Comparison of ENCODE assay signal across 8 cellular contexts in genomic region chr17:59786536-59787319, GRCh38.
A peak's percentile ranks its signal among the peaks of the same experiment; 100 is the strongest.
DNase-seq lines count a peak whose midpoint lies in the region; ATAC-seq and TF ChIP-seq lines count a peak whose summit lies in the region.

No MANE protein-coding gene starts in this region.

- H3K27me3 ChIP-seq in body of pancreas = no peaks in the 10 kb centered on the region

- peak in 2 of 7 experiments; percentile 6 to 10 for TF ChIP-seq CTCF in body of pancreas (IDR thresholded peaks at IDR 0.05)

- H3K36me3 ChIP-seq in KOPT-K1 (ENCODE audit: insufficient read depth, low read length) (no peaks in the 10 kb centered on the region), body of pancreas (replicated peaks in 1 of 2; ENCODE audit: insufficient read depth in 1 of 2, low read depth in 2 of 2) (no peaks in the 10 kb centered on the region)

- TF ChIP-seq POLR2A in body of pancreas (IDR thresholded peaks at IDR 0.05) = peak in 2 of 3 donors; percentile 78 to 81

- peak overlapping the region; percentile 71 for H3K27ac ChIP-seq in KOPT-K1 (ENCODE audit: low read depth, low read length, poor library complexity, severe bottlenecking)
- H3K27ac ChIP-seq in body of pancreas = peak overlapping the region; percentile 81 to 93 (median 86)

- intact Hi-C loops in body of pancreas (cut with DNase I) = no loop called here

- peaks cover 57% of the 10 kb centered on the region for H3K4me1 ChIP-seq in body of pancreas

- H3K4me3 ChIP-seq in GM08714 (ENCODE audit: low read length) (peak overlapping the region; percentile 32), body of pancreas (no peak overlapping the region)

- peak; percentile 93 for ATAC-seq in body of pancreas

- WGBS in body of pancreas, 2 donors = 13 to 19% methylated on average over 8 of the region's 8 CpGs

- H3K9me3 ChIP-seq in KOPT-K1 (ENCODE audit: insufficient read depth, low read length, poor library complexity, severe bottlenecking) (no peaks in the 10 kb centered on the region), body of pancreas (no peaks in the 10 kb centered on the region)

- DNase-seq in GOT3 (lab: John Stamatoyannopoulos, UW) = peak; percentile 47
- peak; percentile 76 for DNase-seq in T-helper 22 cell (ENCODE audit: low read depth)
- peak; percentile 58 to 89 (median 72) for DNase-seq in body of pancreas
- DNase-seq in iris pigment epithelial cell (ENCODE audit: low read depth) = peak; percentile 100
- peak; percentile 20 to 60 for DNase-seq in stimulated activated CD4-positive, alpha-beta T cell treated with anti-CD3 and anti-CD28 coated beads, Interleukin-1b, Interleukin-23, amount 100 ng/mL, for 1 hour (ENCODE audit: low read depth in 2 of 2)
- DNase-seq in NCI-H524 (lab: John Stamatoyannopoulos, UW) = no peak

Comparison
In these comparisons a context has a peak if more than half of its experiments do, and no peak if none do; other contexts are left out.
1. DNase-seq: peak in GOT3 (single experiment), T-helper 22 cell (single experiment), body of pancreas (4 of 4), iris pigment epithelial cell (single experiment) and stimulated activated CD4-positive, alpha-beta T cell treated with anti-CD3 and anti-CD28 coated beads, Interleukin-1b, Interleukin-23, amount 100 ng/mL, for 1 hour (2 of 2); none in NCI-H524 (0 of 2).